Comparison of ENCODE assay signal across 23 cellular contexts in the genomic region with DNA sequence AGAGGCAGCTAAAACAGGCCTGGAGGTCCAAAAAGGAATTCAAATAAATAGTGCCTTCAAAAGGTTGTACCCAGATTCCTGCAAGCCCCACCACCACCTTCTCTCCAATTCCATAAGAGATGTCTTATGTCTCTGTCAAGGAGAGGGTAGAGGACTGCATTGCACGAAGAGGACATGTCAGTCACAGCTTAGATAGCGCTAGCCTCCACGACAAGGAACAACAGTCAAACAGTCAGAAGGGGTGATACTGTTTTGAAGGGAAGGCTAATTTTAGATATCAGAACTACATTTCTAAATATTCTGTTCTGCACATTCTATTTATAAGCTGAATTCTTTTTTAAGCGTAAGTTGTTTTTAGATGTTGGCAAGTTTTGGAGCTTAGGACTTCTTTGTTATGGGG. TPM values are rescaled to one million over a fixed set of nuclear protein-coding genes. Genes with fewer than 3 reads are reported as not detected.
DNase-seq lines count a peak whose midpoint lies in the region; ATAC-seq and TF ChIP-seq lines count a peak whose summit lies in the region.
"Had no signal": no experiment of that assay in that cellular context is flagged by ENCODE, and none has a peak within 500 bp of the region (broad histone marks: within the 10 kb centered on the region; RNA-seq: fewer than 3 reads in every experiment).

No MANE protein-coding gene starts in this region.

- peaks cover 45% of the 10 kb centered on the region for H3K4me1 Mint-ChIP-seq in nephron

- no peaks in the 10 kb centered on the region for H3K9me3 Mint-ChIP-seq in nephron

- H3K27ac Mint-ChIP-seq in nephron: peak overlapping the region in 2 of 3 experiments; percentile 31 to 44

- no peak overlapping the region for H3K4me3 ChIP-seq in left ventricle myocardium inferior
- no peak overlapping the region for H3K4me3 ChIP-seq in Karpas-422 (ENCODE audit: low read length)

- DNase-seq in Right ventricle myocardium inferior (ENCODE audit: missing footprints) (no peak), cardiac septum (ENCODE audit: low spot score) (no peak), left ventricle myocardium inferior (no peak), Karpas-422 (no peak), NOMO-1 (lab: John Stamatoyannopoulos, UW; ENCODE audit: unreplicated experiment in 2 of 2) (no peak), head of caudate nucleus (no peak)
- DNase-seq: Calu3, DMS79 treated with DMSO at 0.1 percent for 48 hours, GF-D8, HCEC 1CT, IMR-90, NCI-H1092 treated with DMSO at 0.1 percent for 48 hours, NCI-H1436, NCI-H187, NCI-H2081 treated with DMSO at 0.1 percent for 48 hours, NCI-H524 treated with DMSO at 0.1 percent for 48 hours, NCI-H774, RPMI8226, SHP77 treated with DMSO at 0.1 percent for 48 hours had no signal

- no peak overlapping the region for H3K4me3 Mint-ChIP-seq in nephron

- H3K9me3 ChIP-seq in left ventricle myocardium inferior (replicated peaks) (no peaks in the 10 kb centered on the region), Karpas-422 (ENCODE audit: low read length) (no peaks in the 10 kb centered on the region)

- H3K27me3 ChIP-seq in left ventricle myocardium inferior (ENCODE audit: low read depth) (no peaks in the 10 kb centered on the region), Karpas-422 (ENCODE audit: low read length) (no peaks in the 10 kb centered on the region)

- H2AFZ ChIP-seq in Karpas-422 (ENCODE audit: low read length): no peak overlapping the region

- no peaks in the 10 kb centered on the region for H3K36me3 Mint-ChIP-seq in nephron (ENCODE audit: low read depth)

- TF ChIP-seq CTCF in left ventricle myocardium inferior (IDR thresholded peaks at IDR 0.05; ENCODE audit: borderline replicate concordance) (no peak), nephron (IDR thresholded peaks at IDR 0.05; ENCODE audit: unreplicated experiment in 3 of 3) (no peak)

- intact Hi-C loops in Right ventricle myocardium inferior (cut with DNase I) (loop anchor here (1.0 kb wide), 2 partner anchors 12 to 32 kb away; no protein-coding TSS in a partner anchor), cardiac septum (cut with DNase I) (loop anchor here (1.0 kb wide), 1 partner anchor 12 kb away; no protein-coding TSS in a partner anchor), left ventricle myocardium inferior (cut with micrococcal nuclease) (no loop called here), head of caudate nucleus (cut with DNase I) (no loop called here)

- H4K20me1 ChIP-seq in Karpas-422 (ENCODE audit: insufficient read depth, low read depth, low read length): no peaks in the 10 kb centered on the region

- no peak overlapping the region for H3K4me2 ChIP-seq in Karpas-422 (ENCODE audit: low read depth, low read length, poor library complexity, severe bottlenecking)
- H3K4me2 ChIP-seq: KMS-11 had no signal

- H3K36me3 ChIP-seq in left ventricle myocardium inferior (no peaks in the 10 kb centered on the region), Karpas-422 (ENCODE audit: insufficient read depth, low read length) (no peaks in the 10 kb centered on the region)

- ATAC-seq in Right ventricle myocardium inferior: peak; percentile 68

- H3K27me3 Mint-ChIP-seq in nephron (ENCODE audit: low read depth): peaks cover 32% of the 10 kb centered on the region

- H3K4me1 ChIP-seq in left ventricle myocardium inferior (peaks cover 83% of the 10 kb centered on the region), Karpas-422 (ENCODE audit: low read length) (peaks cover 2% of the 10 kb centered on the region)

- no peaks in the 10 kb centered on the region for H3K9me2 ChIP-seq in Karpas-422 (replicated peaks; ENCODE audit: insufficient read depth, low read length)

- no peaks in the 10 kb centered on the region for H3K79me2 ChIP-seq in Karpas-422 (ENCODE audit: low read length)

- H3K27ac ChIP-seq in left ventricle myocardium inferior (replicated peaks) (peak overlapping the region; percentile 91), Karpas-422 (ENCODE audit: low read length) (no peak overlapping the region)
- H3K27ac ChIP-seq: KMS-11 had no signal

- H3K9ac ChIP-seq in Karpas-422 (ENCODE audit: low read length): no peak overlapping the region
- H3K9ac ChIP-seq: KMS-11 had no signal

RNA-seq across cellular contexts. Expression of gene PLAC8L1, which starts 34.2 kb away (rescaled TPM):
- not detected for total RNA-seq in Right ventricle myocardium inferior
- not detected for total RNA-seq in cardiac septum
- total RNA-seq in left ventricle myocardium inferior: 0.49 TPM
- total RNA-seq in Karpas-422 (2014; rRNA removed; shearing (Covaris generic); ENCODE audit: low replicate concordance): 2.0 TPM in 1 of 2 replicates, not detected in the other
- total RNA-seq: A172, H1, IMR-90 had no signal

Comparison
In these comparisons a context has a peak if more than half of its experiments do, and no peak if none do; other contexts are left out.
1. intact Hi-C loops: an anchor here in Right ventricle myocardium inferior (1.0 kb wide) and cardiac septum (1.0 kb wide); none called in left ventricle myocardium inferior and head of caudate nucleus.